12 cellular contexts compared by ENCODE assay signal in genomic region chr2:85319811-85320210, GRCh38. TPM values are rescaled to one million over a fixed set of nuclear protein-coding genes. Genes with fewer than 3 reads are reported as not detected.
DNase-seq lines count a peak whose midpoint lies in the region; ATAC-seq, FAIRE-seq and TF ChIP-seq lines count a peak whose summit lies in the region.
"Had no signal": no experiment of that assay in that cellular context is flagged by ENCODE, and none has a peak within 500 bp of the region (broad histone marks: within the 10 kb centered on the region; RNA-seq: fewer than 3 reads in every experiment).

No MANE protein-coding gene starts in this region.

- POLR2A ChIA-PET in HepG2 (lab: Yijun Ruan, JAX) = interaction anchor here (0.6 to 5.5 kb wide), 5 partner anchors 10 to 297 kb away, joined by 3 to 25 read pairs (median 7); partner anchors contain the start of genes ELMOD3 and RETSAT
- POLR2A ChIA-PET in activated CD4-positive, alpha-beta memory T cell treated with anti-CD3 and anti-CD28 coated beads, Interleukin-2, amount 10 ng/mL, durations not matched to agents 7 days and 5 days (lab: Charles Lee) = interaction anchor here (2.9 to 12.1 kb wide), 4 partner anchors 7 to 220 kb away, joined by 27 to 234 read pairs (median 34); partner anchors contain the start of genes ELMOD3, MAT2A, RETSAT and TGOLN2

- ATAC-seq in HepG2 (no peak), right lobe of liver (no peak), lung (ENCODE audit: insufficient read depth, low FRiP score) (peak; percentile 22), HG03196 (IDR thresholded peaks at IDR 0.05; ENCODE audit: unreplicated experiment) (no peak), gastrocnemius medialis (no peak), GM18502 (IDR thresholded peaks at IDR 0.05; ENCODE audit: poor library complexity, unreplicated experiment) (no peak)
- ATAC-seq: body of pancreas had no signal

- in situ Hi-C loops in HepG2 (cut with HindIII; ENCODE audit: extremely low pct_ligation_motif_present, low pct_unique_long_range_greater_than_20kb) (no loop called here), gastrocnemius medialis (cut with MboI; ENCODE audit: low sequenced_read_pairs in 4 of 4) (no loop called here)

- no peaks in the 10 kb centered on the region for H3K9me3 ChIP-seq in HepG2 (ENCODE audit: low read length)
- no peaks in the 10 kb centered on the region for H3K9me3 ChIP-seq in right lobe of liver
- H3K9me3 ChIP-seq in lung (ENCODE audit: control insufficient read depth in 2 of 2, insufficient read depth in 1 of 2, low read length in 1 of 2) = no peaks in the 10 kb centered on the region
- no peaks in the 10 kb centered on the region for H3K9me3 ChIP-seq in gastrocnemius medialis
- H3K9me3 ChIP-seq: body of pancreas had no signal

- BruUV-seq in HepG2 (replicated peaks; lab: Mats Ljungman, UMichigan) = no TSS peak

- peak overlapping the region; percentile 9 for H3K27ac ChIP-seq in HepG2 (ENCODE audit: extremely low read length, insufficient read depth, low read length)
- H3K27ac ChIP-seq in right lobe of liver = no peak overlapping the region
- H3K27ac ChIP-seq in lung (ENCODE audit: low read depth in 1 of 2, low read length in 1 of 2) = no peak overlapping the region
- no peak overlapping the region for H3K27ac ChIP-seq in gastrocnemius medialis
- H3K27ac ChIP-seq: body of pancreas had no signal

- H3K4me1 ChIP-seq in HepG2 (ENCODE audit: insufficient read depth, low read length) = peaks cover 62% of the 10 kb centered on the region
- peaks cover 0 to 32% (median 16%) of the 10 kb centered on the region in 4 donors for H3K4me1 ChIP-seq in right lobe of liver
- H3K4me1 ChIP-seq in lung (ENCODE audit: control insufficient read depth in 2 of 2, insufficient read depth in 2 of 2, low read length in 2 of 2) = peaks cover 0 to 9% of the 10 kb centered on the region in 2 donors
- H3K4me1 ChIP-seq in gastrocnemius medialis = peaks cover 8 to 11% of the 10 kb centered on the region in 2 donors

- peaks cover 84% of the 10 kb centered on the region for H3K36me3 Mint-ChIP-seq in activated CD4-positive, alpha-beta memory T cell treated with anti-CD3 and anti-CD28 coated beads, Interleukin-2, amount 10 ng/mL, durations not matched to agents 7 days and 5 days (ENCODE audit: low read depth)

- peak overlapping the region; percentile 40 for H3K27ac Mint-ChIP-seq in activated CD4-positive, alpha-beta memory T cell treated with anti-CD3 and anti-CD28 coated beads, Interleukin-2, amount 10 ng/mL, durations not matched to agents 7 days and 5 days

- TF ChIP-seq POLR2A in HepG2 (IDR thresholded peaks at IDR 0.05; ENCODE audit: insufficient read depth in 1 of 2, low read depth in 2 of 2, low read length in 2 of 2) = no peak
- TF ChIP-seq POLR2A in right lobe of liver (IDR thresholded peaks at IDR 0.05) = no peak
- no peak for TF ChIP-seq POLR2A in gastrocnemius medialis (IDR thresholded peaks at IDR 0.05)

- peaks cover 67% of the 10 kb centered on the region for H3K79me2 ChIP-seq in HepG2 (ENCODE audit: insufficient read depth, low read length)

- TF ChIP-seq RAD21 in HepG2 (CRISPR knock-in tag; IDR thresholded peaks at IDR 0.05) = no peak

- no peaks in the 10 kb centered on the region for H3K9me3 Mint-ChIP-seq in activated CD4-positive, alpha-beta memory T cell treated with anti-CD3 and anti-CD28 coated beads, Interleukin-2, amount 10 ng/mL, durations not matched to agents 7 days and 5 days

- TF ChIP-seq EP300 in HepG2 (IDR thresholded peaks at IDR 0.05; ENCODE audit: low read depth in 2 of 2, low read length in 2 of 2) (no peak), HepG2 (CRISPR knock-in tag; IDR thresholded peaks at IDR 0.05; ENCODE audit: borderline replicate concordance) (no peak)

- H3K4me1 Mint-ChIP-seq in activated CD4-positive, alpha-beta memory T cell treated with anti-CD3 and anti-CD28 coated beads, Interleukin-2, amount 10 ng/mL, durations not matched to agents 7 days and 5 days = peaks cover 70% of the 10 kb centered on the region

- H2AFZ ChIP-seq in HepG2 (ENCODE audit: low read length) = no peak overlapping the region

- no peak overlapping the region for H3K4me2 ChIP-seq in HepG2 (ENCODE audit: low read depth, low read length)

- peaks cover 25% of the 10 kb centered on the region for H4K20me1 ChIP-seq in HepG2 (ENCODE audit: insufficient read depth, low read length)

- DNase-seq in HepG2 (ENCODE audit: low spot score) = no peak
- no peak for DNase-seq in right lobe of liver
- DNase-seq in activated CD4-positive, alpha-beta memory T cell treated with anti-CD3 and anti-CD28 coated beads, Interleukin-2, amount 10 ng/mL, durations not matched to agents 7 days and 5 days = no peak
- no peak for DNase-seq in lung (ENCODE audit: low spot score)
- DNase-seq in gastrocnemius medialis = no peak
- DNase-seq: activated CD4-positive, alpha-beta T cell treated with anti-CD3 and anti-CD28 coated beads for 1 hour; AML-193; body of pancreas; MM.1S; NCI-H1930 had no signal

- H3K4me3 Mint-ChIP-seq in activated CD4-positive, alpha-beta memory T cell treated with anti-CD3 and anti-CD28 coated beads, Interleukin-2, amount 10 ng/mL, durations not matched to agents 7 days and 5 days = peak overlapping the region; percentile 16

- intact Hi-C loops in HepG2 (cut with micrococcal nuclease; ENCODE audit: unreplicated experiment) = no loop called here
- intact Hi-C loops in right lobe of liver (cut with DNase I) = no loop called here
- intact Hi-C loops in gastrocnemius medialis (cut with DNase I; ENCODE audit: low total_unique reads) = no loop called here

- CTCF ChIA-PET in HepG2 (lab: Yijun Ruan, JAX; ENCODE audit: low intra/inter-chr PET ratio, low total read pairs) = no interaction called here
- CTCF ChIA-PET in activated CD4-positive, alpha-beta memory T cell treated with anti-CD3 and anti-CD28 coated beads, Interleukin-2, amount 10 ng/mL, durations not matched to agents 7 days and 5 days (lab: Charles Lee) = interaction anchor here (0.9 to 4.4 kb wide), 3 partner anchors 20 to 35 kb away, joined by 3 to 26 read pairs (median 7); no protein-coding TSS in a partner anchor

- H3K4me3 ChIP-seq in HepG2 (replicated peaks in 1 of 3; ENCODE audit: insufficient read depth in 1 of 3, low read depth in 2 of 3, low read length in 3 of 3) = no peak overlapping the region
- H3K4me3 ChIP-seq in right lobe of liver = no peak overlapping the region
- no peak overlapping the region for H3K4me3 ChIP-seq in lung
- no peak overlapping the region for H3K4me3 ChIP-seq in gastrocnemius medialis
- H3K4me3 ChIP-seq: body of pancreas had no signal

- H3K27me3 Mint-ChIP-seq in activated CD4-positive, alpha-beta memory T cell treated with anti-CD3 and anti-CD28 coated beads, Interleukin-2, amount 10 ng/mL, durations not matched to agents 7 days and 5 days = no peaks in the 10 kb centered on the region

- H3K27me3 ChIP-seq in HepG2 (ENCODE audit: control insufficient read depth in 1 of 2, insufficient read depth in 2 of 2, low read length in 2 of 2) (no peaks in the 10 kb centered on the region), right lobe of liver (no peaks in the 10 kb centered on the region), lung (ENCODE audit: control insufficient read depth, insufficient read depth) (no peaks in the 10 kb centered on the region), gastrocnemius medialis (no peaks in the 10 kb centered on the region)
- H3K27me3 ChIP-seq: body of pancreas had no signal

- WGBS in HepG2 (ENCODE audit: low lambda C conversion rate) = 98% methylated on average over 4 of the region's 4 CpGs
- whole genome bisulfite sequencing in right lobe of liver (ENCODE audit: insufficient coverage, low coverage, low lambda C conversion rate, missing lambda C conversion rate) = 79% methylated on average over 4 of the region's 4 CpGs
- 19 to 81% methylated on average over 4 of the region's 4 CpGs for WGBS in lung, 2 donors

- no peak for FAIRE-seq in HepG2 (lab: Jason Lieb, UNC)

- TF ChIP-seq CTCF in HepG2 (CRISPR knock-in tag; IDR thresholded peaks at IDR 0.05) (no peak), right lobe of liver (IDR thresholded peaks at IDR 0.05) (no peak), lung (IDR thresholded peaks at IDR 0.05; ENCODE audit: control extremely low read depth, extremely low read depth) (no peak), gastrocnemius medialis (IDR thresholded peaks at IDR 0.05 in 4 of 5, conservative IDR thresholded peaks at IDR 0.05 in 1 of 5) (no peak)

- H3K36me3 ChIP-seq in HepG2 (replicated peaks in 1 of 2; ENCODE audit: control insufficient read depth in 1 of 2, insufficient read depth in 2 of 2, low read length in 2 of 2) = peaks cover 28 to 78% of the 10 kb centered on the region in 2 experiments
- peaks cover 0 to 88% (median 27%) of the 10 kb centered on the region in 4 donors for H3K36me3 ChIP-seq in right lobe of liver
- peaks cover 23 to 60% of the 10 kb centered on the region in 2 donors for H3K36me3 ChIP-seq in lung (ENCODE audit: control insufficient read depth in 2 of 2, insufficient read depth in 2 of 2, low read length in 2 of 2)
- peaks cover 0 to 72% of the 10 kb centered on the region in 2 donors for H3K36me3 ChIP-seq in gastrocnemius medialis

- H3K9ac ChIP-seq in HepG2 (ENCODE audit: insufficient read depth, low read depth, low read length) = no peak overlapping the region

RNA-seq across cellular contexts. Expression of gene TGOLN2, which starts 8.0 kb away (rescaled TPM):
- total RNA-seq in HepG2 (2016; rRNA removed; fragmentation: Illumina TruSeq; extraction: Trizol) (62.5 and 99.6 TPM in 2 replicates), right lobe of liver (100 to 1,000 TPM in 5 of 6 experiments, 10 to 100 TPM in 1; 85.7 to 153 (median 121) TPM), lung (100 to 1,000 TPM in 1 of 2 donors, 10 to 100 TPM in 1; 81.7 to 145 TPM), gastrocnemius medialis (10 to 100 TPM; 29.5 to 81.7 (median 61.9) TPM)
- total RNA-seq in HepG2 (2016; cell fraction: cytosol; rRNA removed; fragmentation: Illumina TruSeq; extraction: Trizol; ENCODE audit: low read depth) = 10.8 and 10.9 TPM in 2 replicates
- total RNA-seq in HepG2 (2016; cell fraction: insoluble cytoplasmic fraction; rRNA removed; fragmentation: Illumina TruSeq; extraction: Trizol) = 56.7 and 97.1 TPM in 2 replicates
- 20.9 and 22.6 TPM in 2 replicates for total RNA-seq in HepG2 (2016; cell fraction: membrane; rRNA removed; fragmentation: Illumina TruSeq; extraction: Trizol)
- total RNA-seq in HepG2 (2016; cell fraction: nucleus; rRNA removed; fragmentation: Illumina TruSeq; extraction: Trizol) = 124 and 151 TPM in 2 replicates
- polyA plus RNA-seq in HepG2 (2011; rRNA removed) (143 and 155 TPM in 2 replicates), lung (10 to 100 TPM; 24.6 to 83.4 TPM)
- 88.2 and 122 TPM in 2 replicates for polyA plus RNA-seq in HepG2 (2011; cell fraction: cytosol; rRNA removed)
- polyA plus RNA-seq in HepG2 (2011; cell fraction: nucleus; rRNA removed) = 116 and 157 TPM in 2 replicates
- 86.0 and 95.7 TPM in 2 replicates for polyA plus RNA-seq in HepG2 (2012)
- 4.3 and 4.5 TPM in 2 replicates for polyA plus RNA-seq in HepG2 (2016; cell fraction: cytosol; fragmentation: Illumina TruSeq; extraction: Trizol; ENCODE audit: low read depth)
- 51.8 and 59.4 TPM in 2 replicates for polyA plus RNA-seq in HepG2 (2016; cell fraction: insoluble cytoplasmic fraction; fragmentation: Illumina TruSeq; extraction: Trizol; ENCODE audit: low read depth)
- polyA plus RNA-seq in HepG2 (2016; cell fraction: membrane; fragmentation: Illumina TruSeq; extraction: Trizol; ENCODE audit: low read depth) = 10.0 and 10.7 TPM in 2 replicates
- 170 and 178 TPM in 2 replicates for polyA plus RNA-seq in HepG2 (2016; cell fraction: nucleus; fragmentation: Illumina TruSeq; extraction: Trizol; ENCODE audit: insufficient read depth, low read depth)
- 35.4 and 110 TPM in 2 replicates for polyA minus RNA-seq in HepG2 (2011; rRNA and poly(A)+ RNA removed; ENCODE audit: low replicate concordance)
- polyA minus RNA-seq in HepG2 (2011; cell fraction: cytosol; rRNA and poly(A)+ RNA removed) = 83.6 and 87.9 TPM in 2 replicates
- polyA minus RNA-seq in HepG2 (2011; cell fraction: nucleus; rRNA and poly(A)+ RNA removed) = 120 and 144 TPM in 2 replicates
- 100 to 1,000 TPM; 129 to 131 TPM for total RNA-seq in activated CD4-positive, alpha-beta memory T cell treated with anti-CD3 and anti-CD28 coated beads, Interleukin-2, amount 10 ng/mL, durations not matched to agents 7 days and 5 days

RNA-seq across cellular contexts. Expression of gene RETSAT, which starts 34.5 kb away (rescaled TPM):
- total RNA-seq in HepG2 (2016; rRNA removed; fragmentation: Illumina TruSeq; extraction: Trizol) (17.2 and 46.7 TPM in 2 replicates), right lobe of liver (100 to 1,000 TPM in 4 of 6 experiments, 10 to 100 TPM in 2; 70.3 to 112 (median 105) TPM), lung (10 to 100 TPM; 19.6 to 55.4 TPM), gastrocnemius medialis (100 to 1,000 TPM in 3 of 4 donors, 10 to 100 TPM in 1; 62.2 to 151 (median 116) TPM)
- 10.9 and 12.3 TPM in 2 replicates for total RNA-seq in HepG2 (2016; cell fraction: cytosol; rRNA removed; fragmentation: Illumina TruSeq; extraction: Trizol; ENCODE audit: low read depth)
- total RNA-seq in HepG2 (2016; cell fraction: insoluble cytoplasmic fraction; rRNA removed; fragmentation: Illumina TruSeq; extraction: Trizol) = 18.1 and 44.6 TPM in 2 replicates
- 15.7 and 17.3 TPM in 2 replicates for total RNA-seq in HepG2 (2016; cell fraction: membrane; rRNA removed; fragmentation: Illumina TruSeq; extraction: Trizol)
- total RNA-seq in HepG2 (2016; cell fraction: nucleus; rRNA removed; fragmentation: Illumina TruSeq; extraction: Trizol) = 50.8 and 58.5 TPM in 2 replicates
- polyA plus RNA-seq in HepG2 (2011; rRNA removed) (61.0 and 88.0 TPM in 2 replicates), lung (10 to 100 TPM; 24.6 to 25.1 TPM)
- polyA plus RNA-seq in HepG2 (2011; cell fraction: cytosol; rRNA removed) = 45.6 and 61.3 TPM in 2 replicates
- 145 and 168 TPM in 2 replicates for polyA plus RNA-seq in HepG2 (2011; cell fraction: nucleus; rRNA removed)
- polyA plus RNA-seq in HepG2 (2012) = 76.9 and 78.5 TPM in 2 replicates
- polyA plus RNA-seq in HepG2 (2016; cell fraction: cytosol; fragmentation: Illumina TruSeq; extraction: Trizol; ENCODE audit: low read depth) = 4.6 and 4.8 TPM in 2 replicates
- polyA plus RNA-seq in HepG2 (2016; cell fraction: insoluble cytoplasmic fraction; fragmentation: Illumina TruSeq; extraction: Trizol; ENCODE audit: low read depth) = 15.6 and 17.6 TPM in 2 replicates
- polyA plus RNA-seq in HepG2 (2016; cell fraction: membrane; fragmentation: Illumina TruSeq; extraction: Trizol; ENCODE audit: low read depth) = 9.2 and 10.8 TPM in 2 replicates
- 96.7 and 99.7 TPM in 2 replicates for polyA plus RNA-seq in HepG2 (2016; cell fraction: nucleus; fragmentation: Illumina TruSeq; extraction: Trizol; ENCODE audit: insufficient read depth, low read depth)
- polyA minus RNA-seq in HepG2 (2011; rRNA and poly(A)+ RNA removed; ENCODE audit: low replicate concordance) = 163 and 207 TPM in 2 replicates
- polyA minus RNA-seq in HepG2 (2011; cell fraction: cytosol; rRNA and poly(A)+ RNA removed) = 39.9 and 52.7 TPM in 2 replicates
- polyA minus RNA-seq in HepG2 (2011; cell fraction: nucleus; rRNA and poly(A)+ RNA removed) = 60.9 and 82.7 TPM in 2 replicates
- total RNA-seq in activated CD4-positive, alpha-beta memory T cell treated with anti-CD3 and anti-CD28 coated beads, Interleukin-2, amount 10 ng/mL, durations not matched to agents 7 days and 5 days = 10 to 100 TPM; 30.1 to 31.1 TPM

RNA-seq across cellular contexts. Expression of gene ELMOD3, which starts 34.8 kb away (rescaled TPM):
- total RNA-seq in HepG2 (2016; rRNA removed; fragmentation: Illumina TruSeq; extraction: Trizol) = 10.3 and 13.3 TPM in 2 replicates
- 6.9 and 7.5 TPM in 2 replicates for total RNA-seq in HepG2 (2016; cell fraction: cytosol; rRNA removed; fragmentation: Illumina TruSeq; extraction: Trizol; ENCODE audit: low read depth)
- 10.3 and 15.0 TPM in 2 replicates for total RNA-seq in HepG2 (2016; cell fraction: insoluble cytoplasmic fraction; rRNA removed; fragmentation: Illumina TruSeq; extraction: Trizol)
- total RNA-seq in HepG2 (2016; cell fraction: membrane; rRNA removed; fragmentation: Illumina TruSeq; extraction: Trizol) = 8.8 and 9.5 TPM in 2 replicates
- 16.6 and 22.7 TPM in 2 replicates for total RNA-seq in HepG2 (2016; cell fraction: nucleus; rRNA removed; fragmentation: Illumina TruSeq; extraction: Trizol)
- polyA plus RNA-seq in HepG2 (2011; rRNA removed) = 19.5 and 21.4 TPM in 2 replicates
- polyA plus RNA-seq in HepG2 (2011; cell fraction: cytosol; rRNA removed) = 11.0 and 11.1 TPM in 2 replicates
- 56.3 and 61.9 TPM in 2 replicates for polyA plus RNA-seq in HepG2 (2011; cell fraction: nucleus; rRNA removed)
- 9.6 and 10.3 TPM in 2 replicates for polyA plus RNA-seq in HepG2 (2012)
- polyA plus RNA-seq in HepG2 (2016; cell fraction: cytosol; fragmentation: Illumina TruSeq; extraction: Trizol; ENCODE audit: low read depth) = 2.4 and 3.2 TPM in 2 replicates
- 9.4 TPM in 2 replicates for polyA plus RNA-seq in HepG2 (2016; cell fraction: insoluble cytoplasmic fraction; fragmentation: Illumina TruSeq; extraction: Trizol; ENCODE audit: low read depth)
- polyA plus RNA-seq in HepG2 (2016; cell fraction: membrane; fragmentation: Illumina TruSeq; extraction: Trizol; ENCODE audit: low read depth) = 6.4 and 6.6 TPM in 2 replicates
- polyA plus RNA-seq in HepG2 (2016; cell fraction: nucleus; fragmentation: Illumina TruSeq; extraction: Trizol; ENCODE audit: insufficient read depth, low read depth) = 34.9 and 37.5 TPM in 2 replicates
- 14.8 and 18.1 TPM in 2 replicates for polyA minus RNA-seq in HepG2 (2011; rRNA and poly(A)+ RNA removed; ENCODE audit: low replicate concordance)
- 3.2 and 4.1 TPM in 2 replicates for polyA minus RNA-seq in HepG2 (2011; cell fraction: cytosol; rRNA and poly(A)+ RNA removed)
- polyA minus RNA-seq in HepG2 (2011; cell fraction: nucleus; rRNA and poly(A)+ RNA removed) = 19.1 and 24.5 TPM in 2 replicates
- 10 to 100 TPM in 3 of 6 experiments, 1 to 10 TPM in 3; 7.4 to 12.8 (median 9.5) TPM for total RNA-seq in right lobe of liver
- total RNA-seq in activated CD4-positive, alpha-beta memory T cell treated with anti-CD3 and anti-CD28 coated beads, Interleukin-2, amount 10 ng/mL, durations not matched to agents 7 days and 5 days = 10 to 100 TPM; 19.2 to 19.4 TPM
- 10 to 100 TPM; 14.4 to 26.5 TPM for total RNA-seq in lung
- 10 to 100 TPM; 11.9 to 15.0 TPM for polyA plus RNA-seq in lung
- total RNA-seq in gastrocnemius medialis = 10 to 100 TPM; 15.9 to 31.7 (median 25.0) TPM
